ENCODE assay signal across 1 cellular context in genomic region chr1:25799758-25800537, GRCh38.
TF ChIP-seq lines count a peak whose summit lies in the region.

Gene SELENON (plus strand): TSS chr1:25800193. CDS start chr1:25800231, 38 bp downstream.

TF ChIP-seq in HepG2, 621 proteins besides CTCF, POLR2A, EP300 and RAD21 (continued from another document):
- TF ChIP-seq ZBTB4 (CRISPR knock-in tag; IDR thresholded peaks at IDR 0.05; ENCODE audit: borderline replicate concordance) (no peak), GABPB1 (CRISPR knock-in tag; IDR thresholded peaks at IDR 0.05) (peak; percentile 63; the same call in 1 of the 2 replicates), ZNF337 (CRISPR knock-in tag; IDR thresholded peaks at IDR 0.05; ENCODE audit: borderline replicate concordance, low read depth) (no peak), ZNF234 (CRISPR knock-in tag; conservative IDR thresholded peaks at IDR 0.05) (no peak), GATA4 (IDR thresholded peaks at IDR 0.05; ENCODE audit: borderline replicate concordance, low read depth) (no peak), ETV5 (CRISPR knock-in tag; IDR thresholded peaks at IDR 0.05; ENCODE audit: borderline replicate concordance) (peak; percentile 20; the same call in 1 of the 2 replicates), SP4 (CRISPR knock-in tag; IDR thresholded peaks at IDR 0.05) (peak; percentile 43; the same call in 1 of the 2 replicates), KDM5B (CRISPR knock-in tag; IDR thresholded peaks at IDR 0.05; ENCODE audit: borderline replicate concordance) (0 out of 2 replicates have a peak, but pooled peaks have one; percentile 20)
